10 cellular contexts compared by ENCODE assay signal in the genomic region with DNA sequence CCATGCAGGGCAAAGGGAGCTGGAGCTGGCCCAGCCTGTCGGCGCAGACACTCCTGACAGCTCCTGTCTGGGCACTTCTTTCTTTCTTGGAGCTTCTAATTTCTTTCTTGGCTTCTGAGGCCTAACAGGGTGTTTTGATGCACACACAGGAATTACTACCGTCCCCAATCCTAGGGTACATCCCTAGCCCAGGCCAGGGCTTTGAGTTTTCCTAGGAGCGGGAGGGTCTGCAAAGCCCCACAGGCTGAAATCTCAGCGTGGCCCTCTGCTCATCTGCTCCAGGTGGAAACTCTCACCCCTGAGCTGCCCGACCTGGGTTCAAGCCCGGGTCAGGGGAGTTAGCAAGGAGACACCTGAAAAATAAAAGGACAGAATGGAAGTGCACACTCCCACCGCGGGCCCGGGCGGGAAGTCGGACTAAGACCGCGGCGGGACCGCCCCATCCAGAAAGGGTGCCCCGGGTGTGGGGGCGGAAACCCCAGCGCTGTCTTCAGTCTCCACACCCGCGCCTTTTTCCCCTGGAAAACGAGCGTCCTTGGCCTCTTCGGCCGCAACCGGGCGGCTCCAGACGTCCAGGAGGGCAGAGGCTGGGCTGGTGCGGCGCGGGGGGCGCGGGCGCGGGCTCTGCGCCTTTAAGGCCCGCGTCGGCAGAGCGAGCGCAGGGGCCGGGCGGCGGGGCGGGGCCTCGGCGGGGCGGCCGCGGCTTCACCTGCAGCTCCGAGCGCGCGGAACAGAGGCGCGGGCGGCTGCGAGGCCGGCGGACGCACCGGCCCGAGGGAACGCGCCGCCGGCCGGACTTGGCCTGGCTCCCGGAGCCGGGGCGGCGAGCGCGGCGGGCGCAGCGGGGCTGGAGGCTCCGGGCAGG. TPM values are rescaled to one million over a fixed set of nuclear protein-coding genes. Genes with fewer than 3 reads are reported as not detected.
A peak's percentile ranks its signal among the peaks of the same experiment; 100 is the strongest.
DNase-seq lines count a peak whose midpoint lies in the region; ATAC-seq and TF ChIP-seq lines count a peak whose summit lies in the region.
"Had no signal": no experiment of that assay in that cellular context is flagged by ENCODE, and none has a peak within 500 bp of the region (broad histone marks: within the 10 kb centered on the region; RNA-seq: fewer than 3 reads in every experiment).

A gene (plus strand): TSS at position 733 of the 865 bp plus-strand sequence.

- peaks cover 33 to 67% (median 63%) of the 10 kb centered on the region in 3 donors for H3K27me3 Mint-ChIP-seq in naive B cell

- H3K27ac ChIP-seq in KMS-11 (no peak within 1 kb of the TSS), SJCRH30 (no peak within 1 kb of the TSS)

- H3K4me1 ChIP-seq in KMS-11 (ENCODE audit: low read depth, poor library complexity, severe bottlenecking) (no peaks in the 10 kb centered on the region), SJCRH30 (no peaks in the 10 kb centered on the region)

- H3K4me2 ChIP-seq in KMS-11 = peak within 1 kb of the TSS; percentile 29

- no peak within 1 kb of the TSS for H3K9ac ChIP-seq in KMS-11

- H3K36me3 ChIP-seq in KMS-11 (ENCODE audit: insufficient read depth) = no peaks in the 10 kb centered on the region
- no peaks in the 10 kb centered on the region for H3K36me3 ChIP-seq in SJCRH30

- no peaks in the 10 kb centered on the region for H3K9me3 ChIP-seq in SJCRH30 (replicated peaks)

- peak within 1 kb of the TSS; percentile 61 for H3K4me3 ChIP-seq in AG10803 (ENCODE audit: low read length)
- H3K4me3 ChIP-seq in KMS-11 (IDR thresholded peaks at IDR 0.05; ENCODE audit: insufficient read depth, low read depth, low read length) = no peak within 1 kb of the TSS
- no peak within 1 kb of the TSS for H3K4me3 ChIP-seq in SJCRH30

- H3K4me3 Mint-ChIP-seq in naive B cell = peak within 1 kb of the TSS in 6 of 8 donors; percentile 32 to 69 (median 46)
- H3K4me3 Mint-ChIP-seq: activated naive CD4-positive, alpha-beta T cell treated with anti-CD3 and anti-CD28 coated beads for 36 hours had no signal

- DNase-seq in AG10803 (ENCODE audit: low read depth) (no peak), ecto neural progenitor cell (ENCODE audit: low spot score) (peak; percentile 59), naive B cell (no peak), SJCRH30 (no peak), H4 (ENCODE audit: low spot score) (no peak)
- no peak for DNase-seq in activated effector memory CD4-positive, alpha-beta T cell treated with Interleukin-2 at 50 U/mL for 16 hours
- DNase-seq: activated naive CD4-positive, alpha-beta T cell treated with anti-CD3 and anti-CD28 coated beads for 36 hours; NCI-H1092 had no signal

- peaks cover 21% of the 10 kb centered on the region; the same call in 1 of the 2 replicates for H3K27me3 ChIP-seq in KMS-11 (ENCODE audit: insufficient read depth, low read depth)
- peaks cover 40% of the 10 kb centered on the region for H3K27me3 ChIP-seq in SJCRH30

- H4K20me1 ChIP-seq in KMS-11 (ENCODE audit: insufficient read depth) = no peaks in the 10 kb centered on the region

- peaks cover 0 to 1% (median 0%) of the 10 kb centered on the region in 7 donors for H3K9me3 Mint-ChIP-seq in naive B cell
- H3K9me3 Mint-ChIP-seq: activated naive CD4-positive, alpha-beta T cell treated with anti-CD3 and anti-CD28 coated beads for 36 hours had no signal

- H2AFZ ChIP-seq in KMS-11 (ENCODE audit: low read depth) = peak within 1 kb of the TSS; percentile 41

- ATAC-seq in naive B cell (ENCODE audit: low read depth in 2 of 2) = no peak
- ATAC-seq in HG02885 (IDR thresholded peaks at IDR 0.05; ENCODE audit: poor library complexity, unreplicated experiment) = no peak

- peaks cover 0 to 9% (median 0%) of the 10 kb centered on the region in 3 donors for H3K4me1 Mint-ChIP-seq in naive B cell

- H3K27ac Mint-ChIP-seq in naive B cell = no peak within 1 kb of the TSS
- H3K27ac Mint-ChIP-seq: activated naive CD4-positive, alpha-beta T cell treated with anti-CD3 and anti-CD28 coated beads for 36 hours had no signal

- H3K79me2 ChIP-seq in KMS-11 (ENCODE audit: insufficient read depth, low read depth) = no peaks in the 10 kb centered on the region

- TF ChIP-seq CTCF in AG10803 (conservative IDR thresholded peaks at IDR 0.05; ENCODE audit: low read length) (no peak), KMS-11 (conservative IDR thresholded peaks at IDR 0.05; ENCODE audit: low read depth, low read length) (no peak)

- H3K36me3 Mint-ChIP-seq in naive B cell = no peaks in the 10 kb centered on the region

RNA-seq across cellular contexts. Expression of the gene that starts here (rescaled TPM):
- polyA plus RNA-seq in naive B cell (ENCODE audit: low read depth in 6 of 6) = not detected
- 0.06 TPM in 1 of 2 replicates, not detected in the other for total RNA-seq in SJCRH30 (2014; rRNA removed; shearing (Covaris generic))
- total RNA-seq in H4 (2014; rRNA removed; shearing (Covaris generic)) = 0.14 and 0.16 TPM in 2 replicates
